ENCODE assay signal across 24 cellular contexts in the genomic region with DNA sequence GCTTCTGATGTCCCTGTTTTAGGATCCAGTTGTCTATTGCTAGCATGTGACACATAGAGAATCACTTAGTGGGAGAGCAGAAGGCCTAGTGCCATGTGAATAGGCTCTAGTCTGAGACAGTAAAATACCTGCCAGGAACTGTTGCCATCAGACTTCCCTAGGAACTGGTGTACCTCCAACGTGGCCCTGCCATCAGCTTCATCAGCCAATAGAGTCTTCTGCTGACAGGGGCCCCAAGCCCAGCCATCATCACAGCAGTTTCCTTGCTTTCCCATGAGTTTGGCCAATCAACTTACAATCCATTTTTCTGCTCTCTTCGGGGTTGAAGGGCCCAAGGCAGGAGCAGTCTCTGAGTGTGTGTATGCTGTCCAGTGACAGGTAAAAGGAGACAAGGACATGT.
DNase-seq lines count a peak whose midpoint lies in the region; ATAC-seq and TF ChIP-seq lines count a peak whose summit lies in the region.
"Had no signal": no experiment of that assay in that cellular context is flagged by ENCODE, and none has a peak within 500 bp of the region (broad histone marks: within the 10 kb centered on the region; RNA-seq: fewer than 3 reads in every experiment).

No MANE protein-coding gene starts in this region.

- no peak overlapping the region for H3K4me3 Mint-ChIP-seq in GM23338
- H3K4me3 Mint-ChIP-seq: activated CD4-positive, alpha-beta T cell treated with anti-CD3 and anti-CD28 coated beads, Interleukin-2, amount 10 ng/mL, durations not matched to agents 7 days and 5 days; activated naive CD8-positive, alpha-beta T cell; activated T-helper 1 cell treated with anti-CD3 and anti-CD28 coated beads, Interleukin-12 subunit alpha, Interleukin-12 subunit beta, Interleukin-2, Interleukin-4 antibody, amounts not matched to agents 30 ng/mL and 10 ng/mL and 1 ng/mL, durations not matched to agents 14 hours and 24 hours and 36 hours; neural crest cell had no signal

- DNase-seq in GM23338 (ENCODE audit: low spot score) (no peak), adrenal gland (no peak), lower lobe of right lung (no peak), suprapubic skin (ENCODE audit: low spot score in 2 of 2) (no peak), testis (no peak)
- no peak for DNase-seq in stimulated activated CD4-positive, alpha-beta T cell treated with anti-CD3 and anti-CD28 coated beads, Interleukin-4, amount 100 ng/mL, for 24 hours
- DNase-seq in activated CD8-positive, alpha-beta memory T cell treated with anti-CD3 and anti-CD28 coated beads for 24 hours, result no peak
- DNase-seq in activated CD4-positive, alpha-beta T cell treated with anti-CD3 and anti-CD28 coated beads for 48 hours, result no peak
- DNase-seq: ACHN; activated CD4-positive, alpha-beta T cell treated with anti-CD3 and anti-CD28 coated beads, Interleukin-2, amount 10 ng/mL, durations not matched to agents 7 days and 5 days; Caco-2; DMS79 treated with DMSO at 0.1 percent for 48 hours; foreskin keratinocyte; hippocampal formation; NCI-H1092; NCI-H2029; NCI-H345; NCI-H82; WERI-Rb-1 had no signal

- H3K36me3 ChIP-seq in GM23338 (ENCODE audit: insufficient read depth), result no peaks in the 10 kb centered on the region
- H3K36me3 ChIP-seq in adrenal gland (replicated peaks in 1 of 2), result no peaks in the 10 kb centered on the region
- H3K36me3 ChIP-seq in lower lobe of right lung, result no peaks in the 10 kb centered on the region
- H3K36me3 ChIP-seq in suprapubic skin, result no peaks in the 10 kb centered on the region
- H3K36me3 ChIP-seq in testis (ENCODE audit: low read depth, missing control alignments), result no peaks in the 10 kb centered on the region
- H3K36me3 ChIP-seq: BLaER1 treated with 17β-estradiol and CSF1 and Interleukin-3, amounts not matched to agents 10 nM and 100 nM; WERI-Rb-1 had no signal

- H3K9me2 ChIP-seq in GM23338 (ENCODE audit: insufficient read depth), result 0 out of 2 replicates have a peak, but pooled peaks cover 3% of the 10 kb centered on the region

- no peaks in the 10 kb centered on the region for H3F3A ChIP-seq in GM23338 (replicated peaks; ENCODE audit: low read depth)

- H3K27me3 Mint-ChIP-seq in GM23338 (ENCODE audit: insufficient read depth, low read depth, poor library complexity), result peaks cover 6% of the 10 kb centered on the region

- H3K9me3 ChIP-seq in adrenal gland (replicated peaks in 1 of 3), result no peaks in the 10 kb centered on the region
- H3K9me3 ChIP-seq in lower lobe of right lung, result no peaks in the 10 kb centered on the region
- no peaks in the 10 kb centered on the region for H3K9me3 ChIP-seq in suprapubic skin
- no peaks in the 10 kb centered on the region for H3K9me3 ChIP-seq in testis
- H3K9me3 ChIP-seq: BLaER1 treated with 17β-estradiol and CSF1 and Interleukin-3, amounts not matched to agents 10 nM and 100 nM; Caco-2 had no signal

- H3K4me1 ChIP-seq in GM23338 (ENCODE audit: insufficient read depth) (peaks cover 8% of the 10 kb centered on the region; the same call in 1 of the 2 replicates), adrenal gland (replicated peaks in 1 of 2) (peaks cover 0 to 3% of the 10 kb centered on the region in 2 donors), lower lobe of right lung (peaks cover 23% of the 10 kb centered on the region), suprapubic skin (peaks cover 16% of the 10 kb centered on the region), testis (peaks cover 19% of the 10 kb centered on the region)
- H3K4me1 ChIP-seq: BLaER1 treated with 17β-estradiol and CSF1 and Interleukin-3, amounts not matched to agents 10 nM and 100 nM; Caco-2; foreskin keratinocyte had no signal

- TF ChIP-seq CTCF in GM23338 (conservative IDR thresholded peaks at IDR 0.05; ENCODE audit: low read depth in 2 of 2) (no peak), adrenal gland (IDR thresholded peaks at IDR 0.05) (no peak), lower lobe of right lung (IDR thresholded peaks at IDR 0.05) (no peak), suprapubic skin (IDR thresholded peaks at IDR 0.05) (no peak), testis (IDR thresholded peaks at IDR 0.05) (no peak)

- H3K36me3 Mint-ChIP-seq in GM23338 (ENCODE audit: low read depth), result no peaks in the 10 kb centered on the region
- H3K36me3 Mint-ChIP-seq: activated naive CD8-positive, alpha-beta T cell had no signal

- H3K27ac Mint-ChIP-seq in GM23338, result no peak overlapping the region
- H3K27ac Mint-ChIP-seq: activated CD4-positive, alpha-beta T cell treated with anti-CD3 and anti-CD28 coated beads, Interleukin-2, amount 10 ng/mL, durations not matched to agents 7 days and 5 days; activated naive CD8-positive, alpha-beta T cell; activated T-helper 1 cell treated with anti-CD3 and anti-CD28 coated beads, Interleukin-12 subunit alpha, Interleukin-12 subunit beta, Interleukin-2, Interleukin-4 antibody, amounts not matched to agents 30 ng/mL and 10 ng/mL and 1 ng/mL, durations not matched to agents 14 hours and 24 hours and 36 hours had no signal

- no peak overlapping the region for H3K27ac ChIP-seq in GM23338 (ENCODE audit: low read depth)
- H3K27ac ChIP-seq in adrenal gland, result peak overlapping the region in 4 of 5 donors; percentile 4 to 77 (median 40)
- peak overlapping the region; percentile 58 for H3K27ac ChIP-seq in lower lobe of right lung
- peak overlapping the region; percentile 64 for H3K27ac ChIP-seq in suprapubic skin
- peak overlapping the region in 1 of 2 donors; percentile 32 for H3K27ac ChIP-seq in testis
- H3K27ac ChIP-seq: BLaER1 treated with 17β-estradiol and CSF1 and Interleukin-3, amounts not matched to agents 10 nM and 100 nM; foreskin keratinocyte; WERI-Rb-1 had no signal

- TF ChIP-seq POLR2A in adrenal gland (IDR thresholded peaks at IDR 0.05) (no peak), suprapubic skin (IDR thresholded peaks at IDR 0.05) (no peak), testis (IDR thresholded peaks at IDR 0.05) (no peak)

- H3K4me3 ChIP-seq in GM23338 (no peak overlapping the region), adrenal gland (no peak overlapping the region), lower lobe of right lung (no peak overlapping the region), suprapubic skin (no peak overlapping the region), testis (no peak overlapping the region)
- H3K4me3 ChIP-seq: BLaER1 treated with 17β-estradiol and CSF1 and Interleukin-3, amounts not matched to agents 10 nM and 100 nM had no signal

- TF ChIP-seq EP300 in suprapubic skin (IDR thresholded peaks at IDR 0.05), result no peak

- peaks cover 13% of the 10 kb centered on the region; the same call in 2 of the 3 replicates for H3K4me1 Mint-ChIP-seq in GM23338
- H3K4me1 Mint-ChIP-seq: activated CD4-positive, alpha-beta T cell treated with anti-CD3 and anti-CD28 coated beads, Interleukin-2, amount 10 ng/mL, durations not matched to agents 7 days and 5 days; neural crest cell had no signal

- ATAC-seq in GM23338 (no peak), lower lobe of right lung (no peak)
- ATAC-seq: foreskin keratinocyte, HepG2 had no signal

- intact Hi-C loops in adrenal gland (cut with DNase I), result no loop called here
- intact Hi-C loops in lower lobe of right lung (cut with DNase I), result no loop called here
- intact Hi-C loops in testis (cut with DNase I; ENCODE audit: low total_unique reads), result no loop called here

- no peak overlapping the region for H3K4me2 ChIP-seq in GM23338
- H3K4me2 ChIP-seq: BLaER1 treated with 17β-estradiol and CSF1 and Interleukin-3, amounts not matched to agents 10 nM and 100 nM had no signal

- no peaks in the 10 kb centered on the region for H3K9me3 Mint-ChIP-seq in GM23338
- H3K9me3 Mint-ChIP-seq: activated CD4-positive, alpha-beta T cell treated with anti-CD3 and anti-CD28 coated beads, Interleukin-2, amount 10 ng/mL, durations not matched to agents 7 days and 5 days; activated T-helper 1 cell treated with anti-CD3 and anti-CD28 coated beads, Interleukin-12 subunit alpha, Interleukin-12 subunit beta, Interleukin-2, Interleukin-4 antibody, amounts not matched to agents 30 ng/mL and 10 ng/mL and 1 ng/mL, durations not matched to agents 14 hours and 24 hours and 36 hours; neural crest cell had no signal

- 51 to 72% (median 66%) methylated on average over 2 of the region's 2 CpGs for WGBS in adrenal gland, 4 donors
- WGBS in suprapubic skin, result 55% methylated on average over 2 of the region's 2 CpGs
- WGBS in testis, 2 donors, result 68 to 75% methylated on average over 2 of the region's 2 CpGs

- H2AFZ ChIP-seq in GM23338, result 0 out of 2 replicates have a peak overlapping the region, but pooled peaks have one; percentile 28

- H4K20me1 ChIP-seq in GM23338 (replicated peaks; ENCODE audit: insufficient read depth), result no peaks in the 10 kb centered on the region
- H4K20me1 ChIP-seq: BLaER1 treated with 17β-estradiol and CSF1 and Interleukin-3, amounts not matched to agents 10 nM and 100 nM had no signal

- H3K27me3 ChIP-seq in GM23338 (ENCODE audit: insufficient read depth) (no peaks in the 10 kb centered on the region), adrenal gland (no peaks in the 10 kb centered on the region), lower lobe of right lung (ENCODE audit: low read depth) (no peaks in the 10 kb centered on the region), suprapubic skin (no peaks in the 10 kb centered on the region), testis (no peaks in the 10 kb centered on the region)
- H3K27me3 ChIP-seq: BLaER1 treated with 17β-estradiol and CSF1 and Interleukin-3, amounts not matched to agents 10 nM and 100 nM; foreskin keratinocyte had no signal

- no peaks in the 10 kb centered on the region for H3K79me2 ChIP-seq in GM23338 (replicated peaks; ENCODE audit: insufficient read depth)

TF ChIP-seq in GM23338, 12 proteins besides CTCF, POLR2A, EP300 and RAD21 (continues in another document):
- TF ChIP-seq ZNF331 (CRISPR knock-in tag; IDR thresholded peaks at IDR 0.05; ENCODE audit: low read depth), result no peak
